In the genomic region with DNA sequence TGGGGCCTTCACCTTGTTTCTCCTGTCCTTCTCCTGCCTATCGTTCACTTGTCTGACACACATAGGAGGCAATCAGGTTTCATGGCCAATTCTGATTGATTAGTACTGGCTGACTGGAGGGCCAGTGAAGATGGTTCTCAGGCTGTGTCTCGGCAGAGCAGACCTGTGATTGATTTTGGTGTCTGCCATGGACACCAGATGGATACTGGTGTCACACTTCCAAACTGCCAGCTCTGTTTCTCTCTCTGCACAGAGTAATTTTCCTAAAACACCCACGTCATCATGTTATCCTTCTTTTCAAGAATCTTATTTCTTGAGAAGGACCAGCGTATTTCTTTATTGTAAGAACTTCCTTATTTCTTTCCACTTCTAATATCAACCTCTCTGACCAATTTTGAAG, we compare ENCODE assay signal across 17 cellular contexts.
"Had no signal": no experiment of that assay in that cellular context is flagged by ENCODE, and none has a peak within 500 bp of the region (broad histone marks: within the 10 kb centered on the region; RNA-seq: fewer than 3 reads in every experiment).

No MANE protein-coding gene starts in this region.

- H3K9me3 Mint-ChIP-seq: activated T-cell treated with anti-CD3 and anti-CD28 coated beads, Interleukin-2, amount 50 U/mL, for 24 hours; WTC11 had no signal

- H3K27ac ChIP-seq: colonic mucosa, heart left ventricle, ovary, right lobe of liver, stomach, upper lobe of left lung had no signal

- H3K36me3 Mint-ChIP-seq: activated naive CD8-positive, alpha-beta T cell; WTC11 had no signal

- DNase-seq: activated CD4-positive, alpha-beta T cell treated with anti-CD3 and anti-CD28 coated beads for 4 hours; activated CD8-positive, alpha-beta T cell treated with anti-CD3 and anti-CD28 coated beads, Interleukin-2, amount 10 ng/mL, durations not matched to agents 7 days and 5 days; activated gamma-delta T cell; activated T-cell treated with anti-CD3 and anti-CD28 coated beads, Interleukin-2, amount 50 U/mL, for 24 hours; colonic mucosa; heart left ventricle; left ventricle myocardium superior; ovary; right lobe of liver; small intestine; stimulated activated CD4-positive, alpha-beta T cell treated with anti-CD3 and anti-CD28 coated beads, Interleukin-15, amount 100 ng/mL, for 24 hours; stimulated activated CD4-positive, alpha-beta T cell treated with anti-CD3 and anti-CD28 coated beads, Interleukin-2, amount 100 ng/mL, for 48 hours; stomach; SW 1271; upper lobe of left lung had no signal

- ATAC-seq: activated CD8-positive, alpha-beta T cell treated with anti-CD3 and anti-CD28 coated beads, Interleukin-2, amount 10 ng/mL, durations not matched to agents 7 days and 5 days; heart left ventricle; left ventricle myocardium superior; WTC11 had no signal

- H3K4me3 ChIP-seq: colonic mucosa, heart left ventricle, ovary, right lobe of liver, stomach, upper lobe of left lung had no signal

- H3K27me3 ChIP-seq: colonic mucosa, heart left ventricle, ovary, right lobe of liver, stomach, upper lobe of left lung had no signal

- H3K27me3 Mint-ChIP-seq: activated naive CD8-positive, alpha-beta T cell; activated T-cell treated with anti-CD3 and anti-CD28 coated beads, Interleukin-2, amount 50 U/mL, for 24 hours had no signal

- H3K9me3 ChIP-seq: colonic mucosa, heart left ventricle, ovary, right lobe of liver, stomach, upper lobe of left lung had no signal

- H3K27ac Mint-ChIP-seq: activated CD8-positive, alpha-beta T cell treated with anti-CD3 and anti-CD28 coated beads, Interleukin-2, amount 10 ng/mL, durations not matched to agents 7 days and 5 days; activated naive CD8-positive, alpha-beta T cell; activated T-cell treated with anti-CD3 and anti-CD28 coated beads, Interleukin-2, amount 50 U/mL, for 24 hours; WTC11 had no signal

- H3K4me3 Mint-ChIP-seq: activated CD8-positive, alpha-beta T cell treated with anti-CD3 and anti-CD28 coated beads, Interleukin-2, amount 10 ng/mL, durations not matched to agents 7 days and 5 days; activated naive CD8-positive, alpha-beta T cell; activated T-cell treated with anti-CD3 and anti-CD28 coated beads, Interleukin-2, amount 50 U/mL, for 24 hours; WTC11 had no signal

- H3K36me3 ChIP-seq: colonic mucosa, ovary, right lobe of liver had no signal

- H3K4me1 ChIP-seq: colonic mucosa, stomach had no signal
